In genomic region chr7:33099154-33099940, GRCh38 we compare ENCODE assay signal across 29 cellular contexts. TPM values are rescaled to one million over a fixed set of nuclear protein-coding genes. Genes with fewer than 3 reads are reported as not detected.
DNase-seq lines count a peak whose midpoint lies in the region; ATAC-seq and TF ChIP-seq lines count a peak whose summit lies in the region.
"Had no signal": no experiment of that assay in that cellular context is flagged by ENCODE, and none has a peak within 500 bp of the region (broad histone marks: within the 10 kb centered on the region; RNA-seq: fewer than 3 reads in every experiment).

No MANE protein-coding gene starts in this region.

- H3K4me3 Mint-ChIP-seq in activated T-cell treated with anti-CD3 and anti-CD28 coated beads, Interleukin-2, amount 50 U/mL, for 24 hours: no peak overlapping the region
- H3K4me3 Mint-ChIP-seq in T-cell (no peak overlapping the region), MCF 10A (ENCODE audit: unreplicated experiment) (no peak overlapping the region)
- H3K4me3 Mint-ChIP-seq: activated CD4-positive, alpha-beta T cell treated with anti-CD3 and anti-CD28 coated beads, Interleukin-2, amount 10 ng/mL, durations not matched to agents 7 days and 5 days; CD4-positive, alpha-beta memory T cell; neural crest cell; T-helper 2 cell treated with Interferon-gamma antibody and Interleukin-4, amounts not matched to agents 5 μg/mL and 100 μg/mL, for 36 hours had no signal

- ATAC-seq in T-cell (replicated peaks in 1 of 4) (no peak), left cardiac atrium (peak; percentile 38 to 75), upper lobe of right lung (peak; percentile 69), GM18907 (IDR thresholded peaks at IDR 0.05; ENCODE audit: unreplicated experiment) (no peak)
- ATAC-seq: mucosa of descending colon had no signal

- H3K9me3 Mint-ChIP-seq in activated T-cell treated with anti-CD3 and anti-CD28 coated beads, Interleukin-2, amount 50 U/mL, for 24 hours: no peaks in the 10 kb centered on the region
- H3K9me3 Mint-ChIP-seq in T-cell (no peaks in the 10 kb centered on the region), MCF 10A (ENCODE audit: unreplicated experiment) (no peaks in the 10 kb centered on the region)
- H3K9me3 Mint-ChIP-seq: activated CD4-positive, alpha-beta T cell treated with anti-CD3 and anti-CD28 coated beads, Interleukin-2, amount 10 ng/mL, durations not matched to agents 7 days and 5 days; CD4-positive, alpha-beta memory T cell; neural crest cell; T-helper 2 cell treated with Interferon-gamma antibody and Interleukin-4, amounts not matched to agents 5 μg/mL and 100 μg/mL, for 36 hours had no signal

- H3K27me3 ChIP-seq in upper lobe of right lung: no peaks in the 10 kb centered on the region
- H3K27me3 ChIP-seq: breast epithelium had no signal

- no TSS peak for BruUV-seq in MCF 10A (replicated peaks; lab: Mats Ljungman, UMichigan)

- POLR2A ChIA-PET in T-cell (lab: Charles Lee): interaction anchor here in 1 of 2 donors (0.6 kb wide), 1 partner anchor 40 kb away, joined by 4 read pairs; no protein-coding TSS in a partner anchor
- POLR2A ChIA-PET in MCF 10A (lab: Yijun Ruan, JAX): no interaction called here

- DNase-seq in activated T-cell treated with anti-CD3 and anti-CD28 coated beads, Interleukin-2, amount 50 U/mL, for 24 hours: no peak
- DNase-seq in activated T-cell treated with anti-CD3 and anti-CD28 coated beads, Interleukin-2, amount 50 U/mL, for 1 hour: no peak
- DNase-seq in T-cell: no peak
- no peak for DNase-seq in left cardiac atrium
- no peak for DNase-seq in upper lobe of right lung
- DNase-seq in MCF 10A (ENCODE audit: unreplicated experiment): no peak
- no peak for DNase-seq in NCI-H446 (lab: John Stamatoyannopoulos, UW)
- DNase-seq: 8988T; activated CD4-positive, alpha-beta T cell treated with anti-CD3 and anti-CD28 coated beads, Interleukin-2, amount 10 ng/mL, durations not matched to agents 7 days and 5 days; activated naive CD4-positive, alpha-beta T cell treated with anti-CD3 and anti-CD28 coated beads, Interleukin-2, amount 50 U/mL, for 16 hours; CD4-positive, alpha-beta memory T cell; DMS153; effector CD8-positive, alpha-beta T cell; glutamatergic neuron; mucosa of descending colon; NCI-H1105 treated with DMSO at 0.1 percent for 48 hours; NCI-H2029; NCI-H69; right cardiac atrium; SK-N-SH; stimulated activated CD4-positive, alpha-beta T cell treated with anti-CD3 and anti-CD28 coated beads, Interleukin-2, amount 100 ng/mL, for 48 hours had no signal

- H3K9me3 ChIP-seq in upper lobe of right lung: no peaks in the 10 kb centered on the region
- H3K9me3 ChIP-seq: breast epithelium, mucosa of descending colon, SK-N-SH had no signal

- H3K27ac Mint-ChIP-seq in activated T-cell treated with anti-CD3 and anti-CD28 coated beads, Interleukin-2, amount 50 U/mL, for 24 hours: peak overlapping the region; percentile 55
- peak overlapping the region; percentile 41 to 61 for H3K27ac Mint-ChIP-seq in T-cell
- no peak overlapping the region for H3K27ac Mint-ChIP-seq in MCF 10A (ENCODE audit: low read depth, unreplicated experiment)
- H3K27ac Mint-ChIP-seq: activated CD4-positive, alpha-beta T cell treated with anti-CD3 and anti-CD28 coated beads, Interleukin-2, amount 10 ng/mL, durations not matched to agents 7 days and 5 days; T-helper 2 cell treated with Interferon-gamma antibody and Interleukin-4, amounts not matched to agents 5 μg/mL and 100 μg/mL, for 36 hours had no signal

- no peak overlapping the region for H3K27ac ChIP-seq in upper lobe of right lung
- H3K27ac ChIP-seq: breast epithelium, epithelial cell of prostate, parathyroid adenoma, RWPE1 had no signal

- peaks cover 78% of the 10 kb centered on the region for H3K36me3 ChIP-seq in upper lobe of right lung

- no peaks in the 10 kb centered on the region for H3K4me1 ChIP-seq in upper lobe of right lung
- H3K4me1 ChIP-seq: breast epithelium, parathyroid adenoma had no signal

- no peak overlapping the region for H3K4me3 ChIP-seq in upper lobe of right lung
- H3K4me3 ChIP-seq: breast epithelium, lung, mucosa of descending colon had no signal

- H3K36me3 Mint-ChIP-seq in activated T-cell treated with anti-CD3 and anti-CD28 coated beads, Interleukin-2, amount 50 U/mL, for 24 hours (ENCODE audit: low read depth): peaks cover 94% of the 10 kb centered on the region
- H3K36me3 Mint-ChIP-seq in T-cell (peaks cover 57% of the 10 kb centered on the region), MCF 10A (ENCODE audit: insufficient read depth, unreplicated experiment) (peaks cover 74% of the 10 kb centered on the region)

- H3K27me3 Mint-ChIP-seq in activated T-cell treated with anti-CD3 and anti-CD28 coated beads, Interleukin-2, amount 50 U/mL, for 24 hours: no peaks in the 10 kb centered on the region
- H3K27me3 Mint-ChIP-seq in T-cell: no peaks in the 10 kb centered on the region
- no peaks in the 10 kb centered on the region for H3K27me3 Mint-ChIP-seq in MCF 10A (ENCODE audit: insufficient read depth, unreplicated experiment)
- H3K27me3 Mint-ChIP-seq: activated CD4-positive, alpha-beta T cell treated with anti-CD3 and anti-CD28 coated beads, Interleukin-2, amount 10 ng/mL, durations not matched to agents 7 days and 5 days; CD4-positive, alpha-beta memory T cell had no signal

- no peak for TF ChIP-seq CTCF in upper lobe of right lung (IDR thresholded peaks at IDR 0.05)
- TF ChIP-seq CTCF in MCF 10A (IDR thresholded peaks at IDR 0.05; ENCODE audit: unreplicated experiment): no peak

- H3K4me1 Mint-ChIP-seq in activated T-cell treated with anti-CD3 and anti-CD28 coated beads, Interleukin-2, amount 50 U/mL, for 24 hours (ENCODE audit: low read depth): peaks cover 4% of the 10 kb centered on the region
- peaks cover 0 to 22% (median 19%) of the 10 kb centered on the region in 3 donors for H3K4me1 Mint-ChIP-seq in T-cell
- H3K4me1 Mint-ChIP-seq in MCF 10A (ENCODE audit: insufficient read depth, unreplicated experiment): no peaks in the 10 kb centered on the region
- H3K4me1 Mint-ChIP-seq: neural crest cell had no signal

- intact Hi-C loops in left cardiac atrium (cut with DNase I) (no loop called here), upper lobe of right lung (cut with DNase I) (no loop called here), MCF 10A (cut with micrococcal nuclease) (no loop called here)

- CTCF ChIA-PET in T-cell (lab: Charles Lee) (no interaction called here), MCF 10A (lab: Yijun Ruan, JAX) (interaction anchor here (0.6 to 4.2 kb wide), 2 partner anchors 9 to 84 kb away, joined by 3 to 31 read pairs; partner anchors contain the start of gene RP9)

RNA-seq across cellular contexts. Expression of gene RP9, which starts 9.9 kb away (rescaled TPM):
- total RNA-seq in T-cell: 10 to 100 TPM; 14.7 to 18.3 (median 17.0) TPM
- total RNA-seq in left cardiac atrium: 10 to 100 TPM; 15.2 to 16.6 TPM
- 11.9 TPM for total RNA-seq in upper lobe of right lung
- 29.1 and 32.1 TPM in 2 replicates for total RNA-seq in MCF 10A (2022)

RNA-seq across cellular contexts. Expression of gene BBS9, which starts 30.0 kb away (rescaled TPM):
- total RNA-seq in T-cell: 10 to 100 TPM; 18.5 to 28.8 (median 20.9) TPM
- total RNA-seq in left cardiac atrium: 10 to 100 TPM in 1 of 2 donors, 1 to 10 TPM in 1; 9.6 to 14.1 TPM
- 19.6 TPM for total RNA-seq in upper lobe of right lung
- total RNA-seq in MCF 10A (2022): 5.1 and 7.2 TPM in 2 replicates

RNA-seq across cellular contexts. Expression of gene NT5C3A, which starts 36.8 kb away (rescaled TPM):
- 10 to 100 TPM; 31.1 to 41.1 (median 38.0) TPM for total RNA-seq in T-cell
- total RNA-seq in left cardiac atrium: 10 to 100 TPM; 20.1 to 21.2 TPM
- total RNA-seq in upper lobe of right lung: 34.0 TPM
- 35.4 and 49.5 TPM in 2 replicates for total RNA-seq in MCF 10A (2022)

Comparison
In these comparisons a context has a peak if more than half of its experiments do, and no peak if none do; other contexts are left out.
1. ATAC-seq: peak in left cardiac atrium (2 of 2) and upper lobe of right lung (single experiment); none in T-cell (0 of 4) and GM18907 (single experiment).